In genomic region chr2:24049485-24050021, GRCh38 we compare ENCODE assay signal across 8 cellular contexts. TPM values are rescaled to one million over a fixed set of nuclear protein-coding genes. Genes with fewer than 3 reads are reported as not detected.
DNase-seq lines count a peak whose midpoint lies in the region; ATAC-seq and TF ChIP-seq lines count a peak whose summit lies in the region.

Gene FKBP1B, plus strand, starts transcription at chr2:24049741. Its CDS starts 109 bp downstream, at chr2:24049850.

- no peaks in the 10 kb centered on the region for H3K27me3 ChIP-seq in BJ (ENCODE audit: control insufficient read depth, insufficient read depth, low read length)

- peak; percentile 30 for ATAC-seq in HG03432 (IDR thresholded peaks at IDR 0.05; ENCODE audit: unreplicated experiment)
- peak; percentile 35 for ATAC-seq in activated naive CD8-positive, alpha-beta T cell treated with anti-CD3 and anti-CD28 coated beads, Interleukin-2, amount 50 U/mL, for 24 hours
- ATAC-seq in left ventricle myocardium superior: peak; percentile 63

- H3K4me3 ChIP-seq in BJ (ENCODE audit: low read depth, low read length): peak within 1 kb of the TSS; percentile 75

- peaks cover 23% of the 10 kb centered on the region for H3K4me1 Mint-ChIP-seq in activated naive CD8-positive, alpha-beta T cell treated with anti-CD3 and anti-CD28 coated beads, Interleukin-2, amount 50 U/mL, for 24 hours

- H3K27ac Mint-ChIP-seq in activated naive CD8-positive, alpha-beta T cell treated with anti-CD3 and anti-CD28 coated beads, Interleukin-2, amount 50 U/mL, for 24 hours: no peak within 1 kb of the TSS

- POLR2A ChIA-PET in BJ (lab: Charles Lee): no interaction called here
- POLR2A ChIA-PET in RWPE1 (lab: Yijun Ruan, JAX; ENCODE audit: low non-redundant PET): interaction anchor here (1.0 kb wide), 1 partner anchor 123 kb away, joined by 3 read pairs; the partner anchor contains the start of gene ATAD2B

- intact Hi-C loops in left ventricle myocardium superior (cut with micrococcal nuclease): no loop called here

- CTCF ChIA-PET in BJ (lab: Yijun Ruan, JAX): interaction anchor here (1.2 to 1.8 kb wide), 3 partner anchors 11 to 123 kb away, joined by 3 to 8 read pairs (median 5); partner anchors contain the start of gene ATAD2B
- CTCF ChIA-PET in RWPE1 (lab: Yijun Ruan, JAX): no interaction called here

- H3K27me3 Mint-ChIP-seq in activated naive CD8-positive, alpha-beta T cell treated with anti-CD3 and anti-CD28 coated beads, Interleukin-2, amount 50 U/mL, for 24 hours: peaks cover 14% of the 10 kb centered on the region

- H3K4me3 Mint-ChIP-seq in activated naive CD8-positive, alpha-beta T cell treated with anti-CD3 and anti-CD28 coated beads, Interleukin-2, amount 50 U/mL, for 24 hours: no peak within 1 kb of the TSS

- DNase-seq in BJ (ENCODE audit: low read depth): peak; percentile 4
- DNase-seq in RWPE1 (ENCODE audit: low spot score): peak; percentile 51
- DNase-seq in activated naive CD8-positive, alpha-beta T cell treated with anti-CD3 and anti-CD28 coated beads, Interleukin-2, amount 50 U/mL, for 24 hours: peak; percentile 73
- DNase-seq in left ventricle myocardium superior: peak; percentile 75
- no peak for DNase-seq in pulmonary artery endothelial cell (ENCODE audit: low read depth, low spot score)
- DNase-seq in midbrain (lab: John Stamatoyannopoulos, UW): no peak
- DNase-seq in epidermal melanocyte (ENCODE audit: insufficient read length, low spot score): no peak

- H3K27ac ChIP-seq in RWPE1: peak within 1 kb of the TSS; percentile 32

- peaks cover 3% of the 10 kb centered on the region for H3K36me3 Mint-ChIP-seq in activated naive CD8-positive, alpha-beta T cell treated with anti-CD3 and anti-CD28 coated beads, Interleukin-2, amount 50 U/mL, for 24 hours (ENCODE audit: low read depth)

- H3K9me3 Mint-ChIP-seq in activated naive CD8-positive, alpha-beta T cell treated with anti-CD3 and anti-CD28 coated beads, Interleukin-2, amount 50 U/mL, for 24 hours: no peaks in the 10 kb centered on the region

- TF ChIP-seq CTCF in BJ (IDR thresholded peaks at IDR 0.05; ENCODE audit: insufficient read depth, low read depth, low read length) (no peak), RWPE1 (conservative IDR thresholded peaks at IDR 0.05; ENCODE audit: low read depth) (no peak)

- no peaks in the 10 kb centered on the region for H3K36me3 ChIP-seq in BJ (ENCODE audit: control insufficient read depth, insufficient read depth, low read length)

RNA-seq across cellular contexts. Expression of gene FKBP1B, which starts in this region (rescaled TPM):
- 13.5 and 15.9 TPM in 2 replicates for polyA plus RNA-seq in BJ (2011; rRNA removed)
- polyA minus RNA-seq in BJ (2011; rRNA and poly(A)+ RNA removed): 2.2 and 4.9 TPM in 2 replicates
- total RNA-seq in left ventricle myocardium superior: 3.2 TPM
- total RNA-seq in pulmonary artery endothelial cell: 21.8 and 22.8 TPM in 2 replicates

Comparison
In these comparisons a context has a peak if more than half of its experiments do, and no peak if none do; other contexts are left out.
1. DNase-seq: peak in BJ (single experiment), RWPE1 (single experiment), activated naive CD8-positive, alpha-beta T cell treated with anti-CD3 and anti-CD28 coated beads, Interleukin-2, amount 50 U/mL, for 24 hours (single experiment) and left ventricle myocardium superior (single experiment); none in pulmonary artery endothelial cell (single experiment), midbrain (single experiment) and epidermal melanocyte (single experiment).
2. Peak in every context shown above with its lines, with median percentiles within 50 percentile points of each other: ATAC-seq.